ENCODE assay signal across 11 cellular contexts in genomic region chr9:5947912-5948311, GRCh38. TPM values are rescaled to one million over a fixed set of nuclear protein-coding genes. Genes with fewer than 3 reads are reported as not detected.
A peak's percentile ranks its signal among the peaks of the same experiment; 100 is the strongest.
DNase-seq lines count a peak whose midpoint lies in the region; ATAC-seq and TF ChIP-seq lines count a peak whose summit lies in the region.
"Had no signal": no experiment of that assay in that cellular context is flagged by ENCODE, and none has a peak within 500 bp of the region (broad histone marks: within the 10 kb centered on the region; RNA-seq: fewer than 3 reads in every experiment).

No MANE protein-coding gene starts in this region.

- peak overlapping the region; percentile 26; the same call in 1 of the 2 replicates for H3K27ac ChIP-seq in WERI-Rb-1
- H3K27ac ChIP-seq: ascending aorta had no signal

- DNase-seq in DMS79 treated with DMSO at 0.1 percent for 48 hours (lab: John Stamatoyannopoulos, UW), result peak; percentile 16
- no peak for DNase-seq in DMS79 (lab: John Stamatoyannopoulos, UW)
- no peak for DNase-seq in WERI-Rb-1
- no peak for DNase-seq in mesothelial cell of epicardium (ENCODE audit: low spot score in 2 of 2, unreplicated experiment in 2 of 2)
- no peak for DNase-seq in retina
- DNase-seq in mesenteric fat pad (ENCODE audit: low spot score), result no peak
- DNase-seq in GM13976 (ENCODE audit: low spot score), result no peak

- peak overlapping the region; percentile 63 for H3K27ac Mint-ChIP-seq in mesothelial cell of epicardium

- peak; percentile 53 for ATAC-seq in HG03159 (IDR thresholded peaks at IDR 0.05; ENCODE audit: unreplicated experiment)

- peaks cover 23% of the 10 kb centered on the region for H3K4me1 Mint-ChIP-seq in mesothelial cell of epicardium

- TF ChIP-seq CTCF in WERI-Rb-1 (IDR thresholded peaks at IDR 0.05; ENCODE audit: low read depth, low read length) (no peak), mesothelial cell of epicardium (IDR thresholded peaks at IDR 0.05; ENCODE audit: unreplicated experiment) (no peak), GM13976 (IDR thresholded peaks at IDR 0.05; ENCODE audit: borderline replicate concordance, control extremely low read depth, extremely low read depth, insufficient read depth, missing control alignments) (no peak)

- H3K9me3 ChIP-seq in WERI-Rb-1 (ENCODE audit: severe bottlenecking), result no peaks in the 10 kb centered on the region
- H3K9me3 ChIP-seq: ascending aorta had no signal

- no peaks in the 10 kb centered on the region for H3K9me3 Mint-ChIP-seq in mesothelial cell of epicardium

- H3K4me3 ChIP-seq in WERI-Rb-1 (ENCODE audit: low read depth, low read length), result no peak overlapping the region
- H3K4me3 ChIP-seq: ascending aorta had no signal

- H3K27me3 Mint-ChIP-seq in mesothelial cell of epicardium (ENCODE audit: low read depth), result no peaks in the 10 kb centered on the region

- H3K27me3 ChIP-seq in WERI-Rb-1 (ENCODE audit: insufficient read depth, low read depth, severe bottlenecking), result no peaks in the 10 kb centered on the region
- H3K27me3 ChIP-seq: ascending aorta had no signal

- in situ Hi-C loops in GM13976 (cut with MboI; ENCODE audit: low sequenced_read_pairs, unreplicated experiment), result no loop called here

- no peak overlapping the region for H3K4me3 Mint-ChIP-seq in mesothelial cell of epicardium

- H3K36me3 Mint-ChIP-seq in mesothelial cell of epicardium, result no peaks in the 10 kb centered on the region

- H3K36me3 ChIP-seq in WERI-Rb-1, result no peaks in the 10 kb centered on the region; the same call in 1 of the 2 replicates
- H3K36me3 ChIP-seq: ascending aorta had no signal

RNA-seq across cellular contexts. Expression of gene MLANA, which starts 57.2 kb away (rescaled TPM):
- total RNA-seq in mesothelial cell of epicardium (not detected in 3 replicates), mesenteric fat pad (not detected)
- total RNA-seq: A172, ascending aorta, temporal lobe had no signal
